Comparison of ENCODE assay signal across 8 cellular contexts in the genomic region with DNA sequence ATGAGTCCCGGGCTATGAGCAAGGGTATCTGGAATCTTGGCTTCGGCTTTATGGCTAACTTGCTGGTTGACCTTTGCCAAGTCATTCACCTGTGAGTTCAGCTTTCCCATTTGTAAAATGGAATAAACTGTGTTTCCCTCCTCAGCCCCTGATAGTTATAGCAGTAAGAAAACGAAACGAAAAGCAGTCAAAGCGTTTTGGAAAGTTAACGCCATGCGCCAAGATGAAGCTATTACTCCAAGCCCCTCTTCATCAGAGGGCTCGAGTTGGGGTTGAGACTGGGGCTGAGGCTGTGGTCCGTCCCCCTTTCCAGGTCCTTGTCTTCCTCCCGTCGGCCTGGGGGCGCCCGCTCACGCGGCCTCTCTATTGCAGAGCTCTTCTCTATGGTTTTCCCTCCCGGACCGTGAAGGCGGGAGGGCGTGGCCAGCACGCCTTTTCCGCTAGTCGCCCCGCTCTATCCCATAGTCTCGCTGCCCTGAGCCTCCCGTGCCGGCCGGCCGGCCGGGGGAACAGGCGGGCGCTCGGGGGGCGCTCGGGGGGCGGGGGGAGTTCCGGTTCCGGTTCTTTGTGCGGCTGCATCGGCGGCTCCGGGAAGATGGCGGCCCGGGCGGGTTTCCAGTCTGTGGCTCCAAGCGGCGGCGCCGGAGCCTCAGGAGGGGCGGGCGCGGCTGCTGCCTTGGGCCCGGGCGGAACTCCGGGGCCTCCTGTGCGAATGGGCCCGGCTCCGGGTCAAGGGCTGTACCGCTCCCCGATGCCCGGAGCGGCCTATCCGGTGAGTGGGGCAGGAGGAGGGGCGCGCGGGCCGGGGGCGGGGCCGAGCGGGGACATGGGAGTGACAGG. TPM values are rescaled to one million over a fixed set of nuclear protein-coding genes. Genes with fewer than 3 reads are reported as not detected.
DNase-seq lines count a peak whose midpoint lies in the region; ATAC-seq and TF ChIP-seq lines count a peak whose summit lies in the region.

SMARCD1 (plus strand) TSS at position 568 of the 840 bp plus-strand sequence; CDS start at position 596, 28 bp downstream.

- ATAC-seq in GM21825 (IDR thresholded peaks at IDR 0.05; ENCODE audit: unreplicated experiment): peak; percentile 82

- H3K9me3 Mint-ChIP-seq in activated T-helper 2 cell treated with anti-CD3 and anti-CD28 coated beads, Interferon-gamma antibody, Interleukin-2, Interleukin-4, amounts not matched to agents 10 μg/mL and 5 μg/mL and 100 μg/mL, durations not matched to agents 14 hours and 24 hours and 36 hours: no peaks in the 10 kb centered on the region
- H3K9me3 Mint-ChIP-seq in nephron: no peaks in the 10 kb centered on the region
- H3K9me3 Mint-ChIP-seq in stimulated activated naive CD8-positive, alpha-beta T cell treated with anti-CD3 and anti-CD28 coated beads, Interleukin-15, Interleukin-2, amounts not matched to agents 100 ng/mL and 50 ng/mL, for 24 hours: no peaks in the 10 kb centered on the region

- peaks cover 33% of the 10 kb centered on the region for H3K36me3 Mint-ChIP-seq in activated T-helper 2 cell treated with anti-CD3 and anti-CD28 coated beads, Interferon-gamma antibody, Interleukin-2, Interleukin-4, amounts not matched to agents 10 μg/mL and 5 μg/mL and 100 μg/mL, durations not matched to agents 14 hours and 24 hours and 36 hours (ENCODE audit: low read depth)
- H3K36me3 Mint-ChIP-seq in nephron (ENCODE audit: low read depth): peaks cover 35% of the 10 kb centered on the region
- peaks cover 34% of the 10 kb centered on the region for H3K36me3 Mint-ChIP-seq in stimulated activated naive CD8-positive, alpha-beta T cell treated with anti-CD3 and anti-CD28 coated beads, Interleukin-15, Interleukin-2, amounts not matched to agents 100 ng/mL and 50 ng/mL, for 24 hours (ENCODE audit: low read depth)

- H3K27me3 Mint-ChIP-seq in activated T-helper 2 cell treated with anti-CD3 and anti-CD28 coated beads, Interferon-gamma antibody, Interleukin-2, Interleukin-4, amounts not matched to agents 10 μg/mL and 5 μg/mL and 100 μg/mL, durations not matched to agents 14 hours and 24 hours and 36 hours (ENCODE audit: low read depth): no peaks in the 10 kb centered on the region
- no peaks in the 10 kb centered on the region for H3K27me3 Mint-ChIP-seq in nephron (ENCODE audit: low read depth)
- H3K27me3 Mint-ChIP-seq in stimulated activated naive CD8-positive, alpha-beta T cell treated with anti-CD3 and anti-CD28 coated beads, Interleukin-15, Interleukin-2, amounts not matched to agents 100 ng/mL and 50 ng/mL, for 24 hours: no peaks in the 10 kb centered on the region

- TF ChIP-seq CTCF in DOHH2 (IDR thresholded peaks at IDR 0.05; ENCODE audit: low read depth, low read length, poor library complexity, severe bottlenecking): peak; percentile 88
- peak; percentile 82 for TF ChIP-seq CTCF in RWPE1 (conservative IDR thresholded peaks at IDR 0.05; ENCODE audit: low read depth)
- peak; percentile 55 for TF ChIP-seq CTCF in fibroblast of pulmonary artery (IDR thresholded peaks at IDR 0.05; ENCODE audit: low read length, missing control alignments)
- peak in 2 of 3 experiments; percentile 29 to 50 for TF ChIP-seq CTCF in nephron (IDR thresholded peaks at IDR 0.05; ENCODE audit: unreplicated experiment in 3 of 3)

- peaks cover 44% of the 10 kb centered on the region for H3K36me3 ChIP-seq in DOHH2 (ENCODE audit: control insufficient read depth, low read length)

- H3K27ac Mint-ChIP-seq in activated T-helper 2 cell treated with anti-CD3 and anti-CD28 coated beads, Interferon-gamma antibody, Interleukin-2, Interleukin-4, amounts not matched to agents 10 μg/mL and 5 μg/mL and 100 μg/mL, durations not matched to agents 14 hours and 24 hours and 36 hours: peak within 1 kb of the TSS; percentile 93
- peak within 1 kb of the TSS; percentile 95 to 99 (median 98) for H3K27ac Mint-ChIP-seq in nephron
- peak within 1 kb of the TSS; percentile 96 for H3K27ac Mint-ChIP-seq in stimulated activated naive CD8-positive, alpha-beta T cell treated with anti-CD3 and anti-CD28 coated beads, Interleukin-15, Interleukin-2, amounts not matched to agents 100 ng/mL and 50 ng/mL, for 24 hours

- intact Hi-C loops in activated T-helper 2 cell treated with anti-CD3 and anti-CD28 coated beads, Interferon-gamma antibody, Interleukin-2, Interleukin-4, amounts not matched to agents 10 μg/mL and 5 μg/mL and 100 μg/mL, durations not matched to agents 14 hours and 24 hours and 36 hours (cut with micrococcal nuclease): loop anchor here (1.0 to 5.0 kb wide), 2 partner anchors 26 to 317 kb away; partner anchors contain the start of gene LARP4

- no peaks in the 10 kb centered on the region for H4K20me1 ChIP-seq in DOHH2 (ENCODE audit: control insufficient read depth, insufficient read depth, low read depth, low read length)

- H3K4me1 ChIP-seq in DOHH2 (ENCODE audit: control insufficient read depth, low read length): peaks cover 23% of the 10 kb centered on the region

- DNase-seq in LHCN-M2 (ENCODE audit: low read depth) (peak; percentile 91), RWPE1 (ENCODE audit: low spot score) (peak; percentile 89), fibroblast of pulmonary artery (ENCODE audit: low read depth) (peak; percentile 92)
- peak; percentile 77 for DNase-seq in activated T-helper 2 cell treated with anti-CD3 and anti-CD28 coated beads, Interferon-gamma antibody, Interleukin-2, Interleukin-4, amounts not matched to agents 10 μg/mL and 5 μg/mL and 100 μg/mL, durations not matched to agents 14 hours and 24 hours and 36 hours (ENCODE audit: low spot score)

- peaks cover 24% of the 10 kb centered on the region for H3K79me2 ChIP-seq in DOHH2 (ENCODE audit: control insufficient read depth, low read length)

- H3K4me3 Mint-ChIP-seq in activated T-helper 2 cell treated with anti-CD3 and anti-CD28 coated beads, Interferon-gamma antibody, Interleukin-2, Interleukin-4, amounts not matched to agents 10 μg/mL and 5 μg/mL and 100 μg/mL, durations not matched to agents 14 hours and 24 hours and 36 hours (ENCODE audit: low read depth): peak within 1 kb of the TSS; percentile 88
- H3K4me3 Mint-ChIP-seq in nephron: peak within 1 kb of the TSS; percentile 97 to 98 (median 98)
- H3K4me3 Mint-ChIP-seq in stimulated activated naive CD8-positive, alpha-beta T cell treated with anti-CD3 and anti-CD28 coated beads, Interleukin-15, Interleukin-2, amounts not matched to agents 100 ng/mL and 50 ng/mL, for 24 hours: peak within 1 kb of the TSS; percentile 93

- H3K4me3 ChIP-seq in DOHH2 (ENCODE audit: low read length) (peak within 1 kb of the TSS; percentile 88), fibroblast of pulmonary artery (replicated peaks; ENCODE audit: low read depth, low read length) (peak within 1 kb of the TSS; percentile 90)

- peaks cover 29% of the 10 kb centered on the region for H3K4me1 Mint-ChIP-seq in activated T-helper 2 cell treated with anti-CD3 and anti-CD28 coated beads, Interferon-gamma antibody, Interleukin-2, Interleukin-4, amounts not matched to agents 10 μg/mL and 5 μg/mL and 100 μg/mL, durations not matched to agents 14 hours and 24 hours and 36 hours (ENCODE audit: low read depth)
- peaks cover 32% of the 10 kb centered on the region for H3K4me1 Mint-ChIP-seq in nephron
- H3K4me1 Mint-ChIP-seq in stimulated activated naive CD8-positive, alpha-beta T cell treated with anti-CD3 and anti-CD28 coated beads, Interleukin-15, Interleukin-2, amounts not matched to agents 100 ng/mL and 50 ng/mL, for 24 hours (ENCODE audit: low read depth): peaks cover 38% of the 10 kb centered on the region

- H3K9me3 ChIP-seq in DOHH2 (ENCODE audit: control insufficient read depth, insufficient read depth, low read length): no peaks in the 10 kb centered on the region

- POLR2A ChIA-PET in RWPE1 (lab: Yijun Ruan, JAX; ENCODE audit: low non-redundant PET): interaction anchor here (0.6 to 1.0 kb wide), 7 partner anchors 12 to 310 kb away, joined by 3 to 5 read pairs (median 3); partner anchors contain the start of genes CERS5 and COX14

- H3K27me3 ChIP-seq in DOHH2 (ENCODE audit: control insufficient read depth, low read length): peaks cover 6% of the 10 kb centered on the region; the same call in 1 of the 2 replicates

- CTCF ChIA-PET in RWPE1 (lab: Yijun Ruan, JAX): interaction anchor here (0.6 to 4.0 kb wide), 14 partner anchors 9 to 1746 kb away, joined by 3 to 24 read pairs (median 4); partner anchors contain the start of genes COX14 and PRPF40B

- H3K27ac ChIP-seq in DOHH2 (ENCODE audit: low read depth, low read length) (peak within 1 kb of the TSS; percentile 72), RWPE1 (peak within 1 kb of the TSS; percentile 97)

- peak within 1 kb of the TSS; percentile 97 for H3K4me2 ChIP-seq in DOHH2 (ENCODE audit: low read length)

- H3F3A ChIP-seq in DOHH2 (ENCODE audit: control insufficient read depth, insufficient read depth): peaks cover 16% of the 10 kb centered on the region

- no peaks in the 10 kb centered on the region for H3K9me2 ChIP-seq in DOHH2 (replicated peaks; ENCODE audit: control insufficient read depth, low read length)

RNA-seq across cellular contexts. Expression of gene SMARCD1, which starts in this region (rescaled TPM):
- total RNA-seq in LHCN-M2 (2014; rRNA removed): 49.2 and 66.8 TPM in 2 replicates
- polyA plus RNA-seq in LHCN-M2 (2012): 27.1 TPM
- total RNA-seq in activated T-helper 2 cell treated with anti-CD3 and anti-CD28 coated beads, Interferon-gamma antibody, Interleukin-2, Interleukin-4, amounts not matched to agents 10 μg/mL and 5 μg/mL and 100 μg/mL, durations not matched to agents 14 hours and 24 hours and 36 hours: 71.5 and 76.8 TPM in 2 replicates

Comparison
In these comparisons a context has a peak if more than half of its experiments do, and no peak if none do; other contexts are left out.
1. Peak in every context shown above with its lines: DNase-seq, ATAC-seq, H3K4me3 ChIP-seq and H3K27ac ChIP-seq.